Comparison of ENCODE assay signal across 8 cellular contexts in the genomic region with DNA sequence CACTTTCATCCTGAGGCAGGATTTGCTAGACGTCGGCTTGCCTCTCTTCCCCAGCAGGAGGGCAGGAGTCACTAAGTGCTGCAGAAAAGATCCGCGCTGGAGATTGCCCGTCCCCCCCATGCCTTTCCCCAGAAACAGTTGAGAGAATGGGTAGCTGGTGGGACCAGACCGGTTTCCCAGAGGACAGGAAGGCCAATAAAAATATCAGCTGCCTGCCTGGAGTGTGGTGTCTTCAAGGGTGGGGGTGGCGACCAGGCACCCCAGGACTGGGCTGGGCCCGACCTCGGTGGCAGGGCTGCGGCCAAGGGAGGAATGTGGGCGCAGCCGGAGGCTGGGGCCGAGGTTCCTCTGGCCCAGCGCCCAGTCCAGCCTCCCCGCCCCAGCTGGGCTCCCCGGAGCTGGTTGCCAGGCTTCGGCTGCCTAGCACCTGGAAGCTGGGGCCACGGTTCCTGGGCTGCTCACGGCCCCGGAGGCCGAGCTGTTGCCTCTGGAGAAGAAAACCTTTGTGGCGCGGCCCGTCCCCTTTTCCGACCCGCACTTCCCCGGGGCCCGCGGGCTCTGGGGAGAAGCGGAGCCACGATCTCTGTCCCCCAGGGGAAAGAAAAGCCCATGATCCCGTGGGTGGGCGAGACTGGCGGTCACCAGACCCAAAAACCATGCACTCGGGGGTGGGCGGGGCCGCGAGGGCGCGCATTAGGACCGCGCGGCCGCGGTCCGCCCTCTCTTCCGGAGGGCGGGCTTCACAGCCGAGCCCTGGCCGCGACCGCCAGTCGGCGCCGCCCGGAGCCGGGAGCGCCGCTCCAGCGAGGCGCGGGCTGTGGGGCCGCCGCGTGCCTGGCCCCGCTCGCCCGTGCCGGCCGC. TPM values are rescaled to one million over a fixed set of nuclear protein-coding genes. Genes with fewer than 3 reads are reported as not detected.
DNase-seq lines count a peak whose midpoint lies in the region; ATAC-seq, FAIRE-seq and TF ChIP-seq lines count a peak whose summit lies in the region.

A gene with protein sequence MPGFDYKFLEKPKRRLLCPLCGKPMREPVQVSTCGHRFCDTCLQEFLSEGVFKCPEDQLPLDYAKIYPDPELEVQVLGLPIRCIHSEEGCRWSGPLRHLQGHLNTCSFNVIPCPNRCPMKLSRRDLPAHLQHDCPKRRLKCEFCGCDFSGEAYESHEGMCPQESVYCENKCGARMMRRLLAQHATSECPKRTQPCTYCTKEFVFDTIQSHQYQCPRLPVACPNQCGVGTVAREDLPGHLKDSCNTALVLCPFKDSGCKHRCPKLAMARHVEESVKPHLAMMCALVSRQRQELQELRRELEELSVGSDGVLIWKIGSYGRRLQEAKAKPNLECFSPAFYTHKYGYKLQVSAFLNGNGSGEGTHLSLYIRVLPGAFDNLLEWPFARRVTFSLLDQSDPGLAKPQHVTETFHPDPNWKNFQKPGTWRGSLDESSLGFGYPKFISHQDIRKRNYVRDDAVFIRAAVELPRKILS (plus strand): TSS at position 769 of the 861 bp plus-strand sequence. CDS start 102 bp downstream, outside the sequence.

- H3K79me2 ChIP-seq in Loucy (ENCODE audit: insufficient read depth, low read length): peaks cover 44% of the 10 kb centered on the region

- H3K4me1 ChIP-seq in Loucy (ENCODE audit: insufficient read depth, low read length, poor library complexity, severe bottlenecking) (peaks cover 36% of the 10 kb centered on the region), SJSA1 (replicated peaks) (peaks cover 25% of the 10 kb centered on the region), neuron (ENCODE audit: insufficient read depth, low read length) (peaks cover 22% of the 10 kb centered on the region), thoracic aorta (ENCODE audit: control insufficient read depth in 1 of 2, low read depth in 2 of 2) (peaks cover 23 to 47% of the 10 kb centered on the region in 2 donors)

- H3K36me3 ChIP-seq in Loucy (ENCODE audit: insufficient read depth, low read length) (peaks cover 15% of the 10 kb centered on the region; the same call in 1 of the 2 replicates), SJSA1 (peaks cover 40% of the 10 kb centered on the region), neuron (ENCODE audit: insufficient read depth, low read length) (peaks cover 26% of the 10 kb centered on the region), thoracic aorta (peaks cover 1% of the 10 kb centered on the region)

- H3K4me2 ChIP-seq in Loucy (ENCODE audit: low read depth, low read length, poor library complexity, severe bottlenecking): peak within 1 kb of the TSS; percentile 100

- intact Hi-C loops in activated naive CD4-positive, alpha-beta T cell treated with anti-CD3 and anti-CD28 coated beads for 36 hours (cut with micrococcal nuclease): loop anchor here (1.0 kb wide), 2 partner anchors 15 to 209 kb away; partner anchors contain the start of gene NEK8

- H3K27ac ChIP-seq in SJSA1: peak within 1 kb of the TSS; percentile 87
- peak within 1 kb of the TSS; percentile 86 to 93 for H3K27ac ChIP-seq in thoracic aorta

- H3K4me1 Mint-ChIP-seq in activated naive CD4-positive, alpha-beta T cell treated with anti-CD3 and anti-CD28 coated beads for 36 hours (ENCODE audit: low read depth): peaks cover 45% of the 10 kb centered on the region

- H3K4me3 ChIP-seq in Loucy (ENCODE audit: low read length, poor library complexity, severe bottlenecking): peak within 1 kb of the TSS; percentile 93
- H3K4me3 ChIP-seq in SJSA1: peak within 1 kb of the TSS; percentile 61
- H3K4me3 ChIP-seq in neuron (ENCODE audit: low read length): peak within 1 kb of the TSS; percentile 97
- peak within 1 kb of the TSS; percentile 88 for H3K4me3 ChIP-seq in thoracic aorta

- CTCF ChIA-PET in activated naive CD4-positive, alpha-beta T cell treated with anti-CD3 and anti-CD28 coated beads for 36 hours (lab: Charles Lee): interaction anchor here (0.6 to 14.2 kb wide), 4 partner anchors 7 to 190 kb away, joined by 3 to 353 read pairs (median 17); partner anchors contain the start of genes NEK8 and TLCD1

- H3F3A ChIP-seq in Loucy (ENCODE audit: low read depth): no peaks in the 10 kb centered on the region

- peak; percentile 56 for ATAC-seq in thoracic aorta (ENCODE audit: insufficient number of reproducible peaks, low FRiP score, low read depth)

- peak within 1 kb of the TSS; percentile 82 for H3K9ac ChIP-seq in Loucy (ENCODE audit: low read depth, low read length, poor library complexity, severe bottlenecking)

- FAIRE-seq in frontal cortex (lab: Jason Lieb, UNC): no peak

- peaks cover 26% of the 10 kb centered on the region for H4K20me1 ChIP-seq in Loucy (ENCODE audit: insufficient read depth, low read length, poor library complexity, severe bottlenecking)

- H3K36me3 Mint-ChIP-seq in activated naive CD4-positive, alpha-beta T cell treated with anti-CD3 and anti-CD28 coated beads for 36 hours (ENCODE audit: low read depth): peaks cover 25% of the 10 kb centered on the region

- peak within 1 kb of the TSS; percentile 85 for H3K27ac Mint-ChIP-seq in activated naive CD4-positive, alpha-beta T cell treated with anti-CD3 and anti-CD28 coated beads for 36 hours

- DNase-seq in ELF-1 (ENCODE audit: low read depth, low spot score) (peak; percentile 95), H4 (ENCODE audit: low spot score) (peak; percentile 92), SJSA1 (ENCODE audit: low read depth in 1 of 2, low spot score in 2 of 2) (peak; percentile 80 to 89), frontal cortex (ENCODE audit: low spot score in 2 of 2) (peak; percentile 93 to 95), thoracic aorta (ENCODE audit: low spot score) (no peak)
- peak; percentile 74 for DNase-seq in activated naive CD4-positive, alpha-beta T cell treated with anti-CD3 and anti-CD28 coated beads for 36 hours

- peak within 1 kb of the TSS; percentile 91 for H3K4me3 Mint-ChIP-seq in activated naive CD4-positive, alpha-beta T cell treated with anti-CD3 and anti-CD28 coated beads for 36 hours

- H3K27me3 Mint-ChIP-seq in activated naive CD4-positive, alpha-beta T cell treated with anti-CD3 and anti-CD28 coated beads for 36 hours (ENCODE audit: low read depth): no peaks in the 10 kb centered on the region

- peaks cover 4% of the 10 kb centered on the region for H3K9me3 Mint-ChIP-seq in activated naive CD4-positive, alpha-beta T cell treated with anti-CD3 and anti-CD28 coated beads for 36 hours

- H3K9me2 ChIP-seq in Loucy (replicated peaks; ENCODE audit: low read depth, low read length): no peaks in the 10 kb centered on the region

- no peaks in the 10 kb centered on the region for H3K9me3 ChIP-seq in Loucy (ENCODE audit: insufficient read depth, low read depth, low read length)
- no peaks in the 10 kb centered on the region for H3K9me3 ChIP-seq in SJSA1 (replicated peaks)
- H3K9me3 ChIP-seq in neuron (ENCODE audit: low read length): no peaks in the 10 kb centered on the region
- H3K9me3 ChIP-seq in thoracic aorta: no peaks in the 10 kb centered on the region

- peak within 1 kb of the TSS; percentile 94 for H2AFZ ChIP-seq in Loucy (ENCODE audit: low read length)
- H2AFZ ChIP-seq in neuron (ENCODE audit: low read depth, low read length): peak within 1 kb of the TSS; percentile 60

- TF ChIP-seq CTCF in Loucy (conservative IDR thresholded peaks at IDR 0.05; ENCODE audit: low read length) (no peak), thoracic aorta (IDR thresholded peaks at IDR 0.05) (no peak)

- no peaks in the 10 kb centered on the region for H3K27me3 ChIP-seq in Loucy (ENCODE audit: insufficient read depth, low read length, poor library complexity, severe bottlenecking)
- H3K27me3 ChIP-seq in SJSA1 (replicated peaks): no peaks in the 10 kb centered on the region
- no peaks in the 10 kb centered on the region for H3K27me3 ChIP-seq in neuron (ENCODE audit: insufficient read depth, low read length)
- no peaks in the 10 kb centered on the region for H3K27me3 ChIP-seq in thoracic aorta (replicated peaks; ENCODE audit: insufficient read depth)

RNA-seq across cellular contexts. Expression of the gene that starts here (rescaled TPM):
- 27.7 and 40.5 TPM in 2 replicates for total RNA-seq in H4 (2014; rRNA removed; shearing (Covaris generic))
- total RNA-seq in SJSA1 (2014; rRNA removed; shearing (Covaris generic)): 38.4 and 51.0 TPM in 2 replicates
- total RNA-seq in activated naive CD4-positive, alpha-beta T cell treated with anti-CD3 and anti-CD28 coated beads for 36 hours: 10 to 100 TPM; 75.9 to 80.4 TPM
- total RNA-seq in frontal cortex (60.3 TPM), thoracic aorta (10 to 100 TPM in 1 of 2 donors, 1 to 10 TPM in 1; 9.9 to 22.4 TPM)
